ENCODE assay signal across 1 cellular context in the genomic region with DNA sequence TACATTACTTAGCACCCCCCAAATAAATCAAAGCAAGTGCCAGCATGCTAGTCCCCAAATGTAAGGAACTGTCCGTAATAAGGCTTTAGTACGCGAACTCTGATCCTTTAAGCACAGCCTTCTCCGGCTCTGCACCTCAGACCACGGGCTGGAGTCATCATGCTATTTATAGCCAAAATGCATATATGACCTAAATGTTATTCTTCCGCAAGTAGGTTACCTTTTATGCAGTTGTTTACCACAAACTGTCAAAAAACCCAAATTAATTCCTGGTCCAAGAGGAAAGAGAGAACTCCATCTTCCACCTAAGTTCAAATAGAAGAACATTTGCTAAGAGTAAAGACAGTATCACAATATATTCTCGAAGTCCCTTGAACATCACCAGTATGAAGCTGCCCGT.
TF ChIP-seq lines count a peak whose summit lies in the region.

No MANE protein-coding gene starts in this region.

TF ChIP-seq in WTC11, 78 proteins besides CTCF, POLR2A, EP300 and RAD21 (continued from another document):
- TF ChIP-seq, protein P1, sequence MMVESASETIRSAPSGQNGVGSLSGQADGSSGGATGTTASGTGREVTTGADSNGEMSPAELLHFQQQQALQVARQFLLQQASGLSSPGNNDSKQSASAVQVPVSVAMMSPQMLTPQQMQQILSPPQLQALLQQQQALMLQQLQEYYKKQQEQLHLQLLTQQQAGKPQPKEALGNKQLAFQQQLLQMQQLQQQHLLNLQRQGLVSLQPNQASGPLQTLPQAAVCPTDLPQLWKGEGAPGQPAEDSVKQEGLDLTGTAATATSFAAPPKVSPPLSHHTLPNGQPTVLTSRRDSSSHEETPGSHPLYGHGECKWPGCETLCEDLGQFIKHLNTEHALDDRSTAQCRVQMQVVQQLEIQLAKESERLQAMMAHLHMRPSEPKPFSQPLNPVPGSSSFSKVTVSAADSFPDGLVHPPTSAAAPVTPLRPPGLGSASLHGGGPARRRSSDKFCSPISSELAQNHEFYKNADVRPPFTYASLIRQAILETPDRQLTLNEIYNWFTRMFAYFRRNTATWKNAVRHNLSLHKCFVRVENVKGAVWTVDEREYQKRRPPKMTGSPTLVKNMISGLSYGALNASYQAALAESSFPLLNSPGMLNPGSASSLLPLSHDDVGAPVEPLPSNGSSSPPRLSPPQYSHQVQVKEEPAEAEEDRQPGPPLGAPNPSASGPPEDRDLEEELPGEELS (CRISPR knock-in tag; IDR thresholded peaks at IDR 0.05) = no peak
- no peak for TF ChIP-seq JUN (CRISPR knock-in tag; IDR thresholded peaks at IDR 0.05)
- TF ChIP-seq RORB (CRISPR knock-in tag; IDR thresholded peaks at IDR 0.05) = no peak
- no peak for TF ChIP-seq FOXJ3 (CRISPR knock-in tag; IDR thresholded peaks at IDR 0.05; ENCODE audit: borderline replicate concordance)
- no peak for TF ChIP-seq ARID4B (CRISPR knock-in tag; IDR thresholded peaks at IDR 0.05; ENCODE audit: borderline replicate concordance)
